ENCODE assay signal across 1 cellular context in genomic region chr1:1420654-1421134, GRCh38.
TF ChIP-seq lines count a peak whose summit lies in the region.

No MANE protein-coding gene starts in this region.

TF ChIP-seq in HEK293T, 16 proteins besides CTCF, POLR2A, EP300 and RAD21:
- TF ChIP-seq L3MBTL2 (conservative IDR thresholded peaks at IDR 0.05) = no peak
- TF ChIP-seq ELF4 (IDR thresholded peaks at IDR 0.05) = no peak
- TF ChIP-seq CTBP1 (IDR thresholded peaks at IDR 0.05; ENCODE audit: borderline replicate concordance) = no peak
- no peak for TF ChIP-seq LEF1 (IDR thresholded peaks at IDR 0.05; ENCODE audit: borderline replicate concordance)
